1 cellular context compared by ENCODE assay signal in genomic region chr4:168484626-168485025, GRCh38.
TF ChIP-seq lines count a peak whose summit lies in the region.

No MANE protein-coding gene starts in this region.

TF ChIP-seq in SK-N-SH, 30 proteins besides CTCF, POLR2A, EP300 and RAD21 (continued from another document):
- no peak for TF ChIP-seq REST (IDR thresholded peaks at IDR 0.05; ENCODE audit: low read depth, low read length)
- no peak for TF ChIP-seq ZBTB33 (IDR thresholded peaks at IDR 0.05; ENCODE audit: borderline replicate concordance, low read depth)
- TF ChIP-seq, protein P1, sequence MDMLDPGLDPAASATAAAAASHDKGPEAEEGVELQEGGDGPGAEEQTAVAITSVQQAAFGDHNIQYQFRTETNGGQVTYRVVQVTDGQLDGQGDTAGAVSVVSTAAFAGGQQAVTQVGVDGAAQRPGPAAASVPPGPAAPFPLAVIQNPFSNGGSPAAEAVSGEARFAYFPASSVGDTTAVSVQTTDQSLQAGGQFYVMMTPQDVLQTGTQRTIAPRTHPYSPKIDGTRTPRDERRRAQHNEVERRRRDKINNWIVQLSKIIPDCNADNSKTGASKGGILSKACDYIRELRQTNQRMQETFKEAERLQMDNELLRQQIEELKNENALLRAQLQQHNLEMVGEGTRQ (IDR thresholded peaks at IDR 0.05; ENCODE audit: borderline replicate concordance, low read depth, low read length): no peak
- no peak for TF ChIP-seq YY1 (IDR thresholded peaks at IDR 0.05; ENCODE audit: low read depth)
- TF ChIP-seq POLR2AphosphoS5 (IDR thresholded peaks at IDR 0.05; ENCODE audit: low read depth, low read length): no peak
- no peak for TF ChIP-seq EZH2phosphoT487 (IDR thresholded peaks at IDR 0.05; ENCODE audit: borderline replicate concordance, low read depth)
- peak; percentile 17; the same call in 1 of the 2 replicates for TF ChIP-seq FOSL2 (IDR thresholded peaks at IDR 0.05; ENCODE audit: borderline replicate concordance, low read depth)
- TF ChIP-seq FOXM1 (IDR thresholded peaks at IDR 0.05; ENCODE audit: low read depth): no peak
- no peak for TF ChIP-seq SMC3 (IDR thresholded peaks at IDR 0.05; ENCODE audit: low read depth, low read length)
- TF ChIP-seq NFIC (IDR thresholded peaks at IDR 0.05; ENCODE audit: borderline replicate concordance): no peak
- TF ChIP-seq TAF1 (IDR thresholded peaks at IDR 0.05; ENCODE audit: borderline replicate concordance, low read depth, low read length): no peak
